In genomic region chr10:113854019-113854756, GRCh38 we compare ENCODE assay signal across 8 cellular contexts. TPM values are rescaled to one million over a fixed set of nuclear protein-coding genes. Genes with fewer than 3 reads are reported as not detected.
DNase-seq lines count a peak whose midpoint lies in the region; ATAC-seq and TF ChIP-seq lines count a peak whose summit lies in the region.

Gene DCLRE1A (minus strand): TSS chr10:113854082. CDS start chr10:113853182, 900 bp downstream.
Gene NHLRC2 (plus strand): TSS chr10:113854661. CDS start chr10:113854873, 212 bp downstream.

- no peak for TF ChIP-seq CTCF in liver (IDR thresholded peaks at IDR 0.05; ENCODE audit: low read depth, low read length, missing input control)

- no peaks in the 10 kb centered on the region for H3K36me3 ChIP-seq in liver (ENCODE audit: control insufficient read depth in 4 of 4, insufficient read depth in 3 of 4, low read depth in 1 of 4, low read length in 3 of 4)

- peak within 1 kb of the TSS; percentile 82 to 96 (median 93) for H3K4me3 ChIP-seq in liver (ENCODE audit: low read depth in 1 of 3, low read length in 3 of 3)

- ATAC-seq in GM19023 (IDR thresholded peaks at IDR 0.05; ENCODE audit: unreplicated experiment) (peak; percentile 51), HG03342 (IDR thresholded peaks at IDR 0.05; ENCODE audit: unreplicated experiment) (peak; percentile 38)

- DNase-seq in AG08395 (ENCODE audit: low spot score) (peak; percentile 69), NCI-H526 treated with DMSO at 0.1 percent for 48 hours (lab: John Stamatoyannopoulos, UW) (peak; percentile 49), dermis blood vessel endothelial cell (peak; percentile 88)
- DNase-seq in activated CD4-positive, alpha-beta T cell treated with anti-CD3 and anti-CD28 coated beads, Interleukin-2, amount 50 U/mL, for 24 hours (ENCODE audit: low read depth in 1 of 2, low spot score in 1 of 2) = peak; percentile 57 to 58
- DNase-seq in stimulated activated CD4-positive, alpha-beta T cell treated with anti-CD3 and anti-CD28 coated beads, Interleukin-4, amount 100 ng/mL, for 1 hour = peak; percentile 68

- no peaks in the 10 kb centered on the region for H3K9me3 ChIP-seq in liver (ENCODE audit: control insufficient read depth in 4 of 4, low read length in 3 of 4)

- peak within 1 kb of the TSS; percentile 99 for H3K9ac ChIP-seq in liver (ENCODE audit: low read depth in 1 of 2, low read length in 2 of 2)

- TF ChIP-seq RAD21 in liver (IDR thresholded peaks at IDR 0.05) = peak in 1 of 2 donors; percentile 19

- peak within 1 kb of the TSS; percentile 85 to 96 for H3K27ac ChIP-seq in liver (ENCODE audit: low read depth in 1 of 2, low read length in 2 of 2)

- no peaks in the 10 kb centered on the region for H3K27me3 ChIP-seq in liver (ENCODE audit: control insufficient read depth in 4 of 4, insufficient read depth in 4 of 4, low read length in 3 of 4)

- under 1% methylated on average over 39 of the region's 39 CpGs for WGBS in liver

- H3K4me1 ChIP-seq in liver (ENCODE audit: control insufficient read depth in 4 of 4, insufficient read depth in 4 of 4, low read length in 3 of 4) = peaks cover 6 to 48% (median 30%) of the 10 kb centered on the region in 4 donors

TF ChIP-seq in liver, 16 proteins besides CTCF, POLR2A, EP300 and RAD21:
- TF ChIP-seq ATF3 (IDR thresholded peaks at IDR 0.05) (no peak), MAX (IDR thresholded peaks at IDR 0.05) (peak; percentile 21), SP1 (IDR thresholded peaks at IDR 0.05) (no peak), YY1 (IDR thresholded peaks at IDR 0.05) (peak; percentile 87), ZBTB33 (IDR thresholded peaks at IDR 0.05) (peak; percentile 60), REST (IDR thresholded peaks at IDR 0.05) (peak; percentile 28)

RNA-seq across cellular contexts. Expression of gene DCLRE1A, which starts in this region (rescaled TPM):
- total RNA-seq in dermis blood vessel endothelial cell (8.0 and 12.3 TPM in 2 replicates), liver (10 to 100 TPM in 1 of 2 donors, 1 to 10 TPM in 1; 7.9 to 11.3 TPM)
- 1 to 10 TPM; 1.9 to 4.9 TPM for polyA plus RNA-seq in liver

RNA-seq across cellular contexts. Expression of gene NHLRC2, which starts in this region (rescaled TPM):
- total RNA-seq in dermis blood vessel endothelial cell (15.8 and 22.6 TPM in 2 replicates), liver (10 to 100 TPM in 1 of 2 donors, 1 to 10 TPM in 1; 9.3 to 14.2 TPM)
- 1 to 10 TPM; 2.3 to 5.4 TPM for polyA plus RNA-seq in liver

Comparison
In these comparisons a context has a peak if more than half of its experiments do, and no peak if none do; other contexts are left out.
1. Peak in every context shown above with its lines: DNase-seq, ATAC-seq, H3K4me3 ChIP-seq and H3K27ac ChIP-seq.